ENCODE assay signal across 33 cellular contexts in the genomic region with DNA sequence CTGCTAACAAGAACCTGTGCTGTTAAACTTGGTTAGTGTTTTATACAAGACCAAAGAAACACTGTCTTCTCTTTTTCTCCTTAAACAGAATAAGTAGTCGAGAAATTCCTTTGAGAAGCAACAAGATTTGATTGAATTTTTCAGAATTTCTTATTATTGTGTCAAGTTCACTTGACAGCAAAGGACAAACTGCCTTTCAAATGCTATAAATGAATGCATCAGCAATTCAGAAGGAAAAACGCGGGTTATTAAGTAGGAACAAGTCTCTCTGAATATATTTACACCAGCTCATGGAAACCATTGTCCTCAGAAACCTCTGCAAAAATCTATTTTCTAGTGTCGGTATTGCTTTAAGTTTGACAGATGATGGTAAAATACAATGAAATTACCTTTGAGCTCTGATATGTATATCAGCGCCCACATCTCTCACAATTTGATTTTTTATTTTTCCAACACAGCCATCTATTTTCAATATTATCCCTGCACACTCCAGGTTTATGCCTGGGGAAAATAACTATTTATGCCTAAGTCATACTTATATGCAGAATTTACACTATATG. TPM values are rescaled to one million over a fixed set of nuclear protein-coding genes. Genes with fewer than 3 reads are reported as not detected.
"Had no signal": no experiment of that assay in that cellular context is flagged by ENCODE, and none has a peak within 500 bp of the region (broad histone marks: within the 10 kb centered on the region; RNA-seq: fewer than 3 reads in every experiment).

No MANE protein-coding gene starts in this region.

- H3K27ac ChIP-seq: adrenal gland, ascending aorta, cardiac muscle cell, VCaP had no signal

- ATAC-seq: activated CD8-positive, alpha-beta T cell treated with anti-CD3 and anti-CD28 coated beads for 36 hours; activated naive CD4-positive, alpha-beta T cell treated with anti-CD3 and anti-CD28 coated beads, Interleukin-2, amount 50 U/mL, for 72 hours; activated T-cell treated with anti-CD3 and anti-CD28 coated beads, Interleukin-2, amount 50 U/mL, for 4 hours; activated T-cell treated with anti-CD3 and anti-CD28 coated beads, Interleukin-2, amount 50 U/mL, for 72 hours; activated T-helper 17 cell treated with anti-CD3 and anti-CD28 coated beads, Interleukin-2, amount 50 U/mL, for 72 hours had no signal

- DNase-seq: activated B cell treated with CpG ODN at 0.5 μM for 24 hours; activated CD4-positive, alpha-beta memory T cell treated with anti-CD3 and anti-CD28 coated beads for 36 hours; activated CD4-positive, alpha-beta T cell treated with anti-CD3 and anti-CD28 coated beads for 4 hours; activated CD4-positive, alpha-beta T cell treated with anti-CD3 and anti-CD28 coated beads, Interleukin-2, amount 10 ng/mL, durations not matched to agents 24 days and 14 days; activated CD4-positive, alpha-beta T cell treated with anti-CD3 and anti-CD28 coated beads, Interleukin-2, amount 50 U/mL, for 1 hour; activated CD4-positive, alpha-beta T cell treated with anti-CD3 and anti-CD28 coated beads, Interleukin-2, amount 50 U/mL, for 4 hours; activated CD4-positive, CD25-positive, alpha-beta regulatory T cell treated with anti-CD3 and anti-CD28 coated beads, Interleukin-2, amount 50 U/mL, for 72 hours; activated CD8-positive, alpha-beta memory T cell treated with anti-CD3 and anti-CD28 coated beads, Interleukin-2, amount 50 U/mL, for 4 hours; activated CD8-positive, alpha-beta T cell treated with anti-CD3 and anti-CD28 coated beads for 36 hours; activated effector memory CD4-positive, alpha-beta T cell treated with anti-CD3 and anti-CD28 coated beads, Interleukin-2, amount 50 U/mL, for 16 hours; activated gamma-delta T cell treated with Interleukin-2 at 50 U/mL for 16 hours; activated naive CD4-positive, alpha-beta T cell; activated naive CD4-positive, alpha-beta T cell treated with anti-CD3 and anti-CD28 coated beads for 36 hours; activated naive CD4-positive, alpha-beta T cell treated with anti-CD3 and anti-CD28 coated beads, Interleukin-2, amount 50 U/mL, for 16 hours; activated naive CD8-positive, alpha-beta T cell treated with anti-CD3 and anti-CD28 coated beads for 36 hours; activated T-cell treated with anti-CD3 and anti-CD28 coated beads for 4 hours; activated T-cell treated with anti-CD3 and anti-CD28 coated beads, Interleukin-2, amount 50 U/mL, for 1 hour; activated T-cell treated with anti-CD3 and anti-CD28 coated beads, Interleukin-2, amount 50 U/mL, for 4 hours; activated T-cell treated with anti-CD3 and anti-CD28 coated beads, Interleukin-2, amount 50 U/mL, for 72 hours; adrenal gland; amniotic stem cell; anterior cingulate cortex; caudate nucleus; T-helper 1 cell; T-helper 2 cell; T-helper 9 cell had no signal

- H3K4me3 ChIP-seq: adrenal gland, ascending aorta, cardiac muscle cell had no signal

- H3K27me3 ChIP-seq: adrenal gland, ascending aorta, cardiac muscle cell had no signal

- H3K36me3 ChIP-seq: adrenal gland, ascending aorta, cardiac muscle cell had no signal

- H3K9me3 ChIP-seq: adrenal gland, ascending aorta had no signal

- H3K4me1 ChIP-seq: adrenal gland, ascending aorta had no signal

RNA-seq across cellular contexts. Expression of a gene that starts 4.4 kb away (rescaled TPM):
- total RNA-seq: activated B cell treated with CpG ODN at 0.5 μM for 24 hours; activated CD4-positive, alpha-beta memory T cell treated with anti-CD3 and anti-CD28 coated beads for 36 hours; activated CD4-positive, alpha-beta T cell treated with anti-CD3 and anti-CD28 coated beads, Interleukin-2, amount 10 ng/mL, durations not matched to agents 24 days and 14 days; activated CD8-positive, alpha-beta memory T cell treated with anti-CD3 and anti-CD28 coated beads for 36 hours; activated CD8-positive, alpha-beta T cell treated with anti-CD3 and anti-CD28 coated beads for 36 hours; activated naive CD4-positive, alpha-beta T cell treated with anti-CD3 and anti-CD28 coated beads for 36 hours; activated naive CD4-positive, alpha-beta T cell treated with anti-CD3 and anti-CD28 coated beads, Interleukin-2, amount 50 U/mL, for 72 hours; activated naive CD8-positive, alpha-beta T cell treated with anti-CD3 and anti-CD28 coated beads for 36 hours; activated T-cell treated with anti-CD3 and anti-CD28 coated beads, Interleukin-2, amount 50 U/mL, for 72 hours; activated T-helper 1 cell treated with anti-CD3 and anti-CD28 coated beads, Interleukin-12 subunit alpha, Interleukin-12 subunit beta, Interleukin-2, Interleukin-4 antibody, amounts not matched to agents 30 ng/mL and 10 ng/mL and 1 ng/mL, durations not matched to agents 14 hours and 24 hours and 36 hours; activated T-helper 17 cell treated with anti-CD3 and anti-CD28 coated beads, Interleukin-2, amount 50 U/mL, for 72 hours had no signal
- polyA plus RNA-seq: cardiac muscle cell had no signal
